Comparison of ENCODE assay signal across 12 cellular contexts in the genomic region with DNA sequence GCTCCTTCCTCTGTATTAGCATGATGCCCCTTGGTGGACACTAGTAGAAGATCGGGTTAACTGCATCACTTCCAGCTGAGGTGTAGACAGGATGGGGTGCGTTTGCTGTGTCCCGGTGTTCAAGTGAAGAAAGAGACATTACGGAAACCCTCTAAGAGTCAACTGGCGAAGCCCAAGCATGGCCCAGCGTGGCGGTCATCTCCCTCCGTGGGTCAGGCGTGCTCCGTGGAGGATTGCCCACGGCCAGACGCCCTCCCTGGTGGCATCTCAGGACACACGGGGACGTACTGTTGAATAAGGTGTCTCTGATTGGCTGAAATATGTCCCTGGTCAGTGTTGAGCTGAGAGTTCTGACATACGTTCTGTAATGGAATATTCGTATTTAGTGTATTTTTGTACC.
DNase-seq lines count a peak whose midpoint lies in the region; ATAC-seq and TF ChIP-seq lines count a peak whose summit lies in the region.
"Had no signal": no experiment of that assay in that cellular context is flagged by ENCODE, and none has a peak within 500 bp of the region (broad histone marks: within the 10 kb centered on the region; RNA-seq: fewer than 3 reads in every experiment).

No MANE protein-coding gene starts in this region.

- no peaks in the 10 kb centered on the region for H3K27me3 Mint-ChIP-seq in activated T-cell treated with anti-CD3 and anti-CD28 coated beads, Interleukin-2, amount 50 U/mL, for 72 hours (ENCODE audit: low read depth)
- peaks cover 4% of the 10 kb centered on the region for H3K27me3 Mint-ChIP-seq in endothelial cell (ENCODE audit: unreplicated experiment)

- peaks cover 3 to 4% of the 10 kb centered on the region in 2 donors for H3K9me3 Mint-ChIP-seq in activated T-cell treated with anti-CD3 and anti-CD28 coated beads, Interleukin-2, amount 50 U/mL, for 72 hours
- no peaks in the 10 kb centered on the region for H3K9me3 Mint-ChIP-seq in endothelial cell (ENCODE audit: unreplicated experiment)

- 93 to 96% (median 94%) methylated on average over 16 of the region's 16 CpGs for WGBS in spleen, 5 donors

- H3K4me3 ChIP-seq in SJCRH30 (no peak overlapping the region), spleen (no peak overlapping the region)
- H3K4me3 ChIP-seq: adrenal gland, ovary, vagina had no signal

- no peak for DNase-seq in activated T-cell treated with anti-CD3 and anti-CD28 coated beads, Interleukin-2, amount 50 U/mL, for 72 hours
- no peak for DNase-seq in activated T-cell treated with anti-CD3 and anti-CD28 coated beads, Interleukin-2, amount 50 U/mL, for 1 hour
- DNase-seq in SJCRH30 (no peak), endothelial cell (ENCODE audit: low spot score) (no peak), spleen (no peak), OCI-M2 (lab: John Stamatoyannopoulos, UW; ENCODE audit: unreplicated experiment) (no peak), pons (ENCODE audit: low spot score) (no peak), NK-92 (lab: John Stamatoyannopoulos, UW; ENCODE audit: unreplicated experiment) (no peak)
- DNase-seq: DMS153, ovary had no signal

- intact Hi-C loops in spleen (cut with DNase I; ENCODE audit: low total_unique reads) = no loop called here

- H3K36me3 ChIP-seq in SJCRH30 (peaks cover 54% of the 10 kb centered on the region), spleen (peaks cover 0 to 96% (median 52%) of the 10 kb centered on the region in 6 donors)
- H3K36me3 ChIP-seq: ovary had no signal

- H3K9me3 ChIP-seq in SJCRH30 (replicated peaks) = no peaks in the 10 kb centered on the region
- H3K9me3 ChIP-seq in spleen = peaks cover 0 to 12% (median 8%) of the 10 kb centered on the region in 8 donors
- H3K9me3 ChIP-seq: adrenal gland, ovary, vagina had no signal

- H3K27me3 ChIP-seq in SJCRH30 (no peaks in the 10 kb centered on the region), spleen (replicated peaks in 1 of 7) (no peaks in the 10 kb centered on the region)
- H3K27me3 ChIP-seq: adrenal gland, ovary, vagina had no signal

- H3K36me3 Mint-ChIP-seq in activated T-cell treated with anti-CD3 and anti-CD28 coated beads, Interleukin-2, amount 50 U/mL, for 72 hours (ENCODE audit: insufficient read depth in 2 of 2) = peaks cover 19 to 58% of the 10 kb centered on the region in 2 donors
- peaks cover 64% of the 10 kb centered on the region for H3K36me3 Mint-ChIP-seq in endothelial cell (ENCODE audit: low read depth, unreplicated experiment)

- H3K27ac ChIP-seq in SJCRH30 (peak overlapping the region; percentile 17), spleen (peak overlapping the region; percentile 8 to 89 (median 60))
- H3K27ac ChIP-seq: ovary, vagina had no signal

- H3K4me3 Mint-ChIP-seq in activated T-cell treated with anti-CD3 and anti-CD28 coated beads, Interleukin-2, amount 50 U/mL, for 72 hours = peak overlapping the region; percentile 48 to 69
- no peak overlapping the region for H3K4me3 Mint-ChIP-seq in endothelial cell (ENCODE audit: unreplicated experiment)

- no peak for TF ChIP-seq CTCF in endothelial cell (IDR thresholded peaks at IDR 0.05; ENCODE audit: unreplicated experiment)
- no peak for TF ChIP-seq CTCF in spleen (IDR thresholded peaks at IDR 0.05 in 8 of 11, conservative IDR thresholded peaks at IDR 0.05 in 3 of 11)

- H3K27ac Mint-ChIP-seq in activated T-cell treated with anti-CD3 and anti-CD28 coated beads, Interleukin-2, amount 50 U/mL, for 72 hours = peak overlapping the region; percentile 81
- H3K27ac Mint-ChIP-seq in endothelial cell (ENCODE audit: unreplicated experiment) = peak overlapping the region; percentile 36

- H3K4me1 ChIP-seq in SJCRH30 (peaks cover 10% of the 10 kb centered on the region), spleen (peaks cover 34 to 72% (median 60%) of the 10 kb centered on the region in 6 donors)

- peaks cover 59% of the 10 kb centered on the region for H3K4me1 Mint-ChIP-seq in activated T-cell treated with anti-CD3 and anti-CD28 coated beads, Interleukin-2, amount 50 U/mL, for 72 hours (ENCODE audit: low read depth)
- no peaks in the 10 kb centered on the region for H3K4me1 Mint-ChIP-seq in endothelial cell (ENCODE audit: unreplicated experiment)

- no peak for ATAC-seq in activated T-cell treated with anti-CD3 and anti-CD28 coated beads, Interleukin-2, amount 50 U/mL, for 72 hours (replicated peaks in 1 of 2)

- no peak for TF ChIP-seq POLR2A in spleen (IDR thresholded peaks at IDR 0.05)
